17 cellular contexts compared by ENCODE assay signal in genomic region chr9:7592321-7593319, GRCh38.
DNase-seq lines count a peak whose midpoint lies in the region; TF ChIP-seq lines count a peak whose summit lies in the region.
"Had no signal": no experiment of that assay in that cellular context is flagged by ENCODE, and none has a peak within 500 bp of the region (broad histone marks: within the 10 kb centered on the region; RNA-seq: fewer than 3 reads in every experiment).

No MANE protein-coding gene starts in this region.

- H3K27me3 Mint-ChIP-seq in MCF 10A (ENCODE audit: insufficient read depth, unreplicated experiment) (no peaks in the 10 kb centered on the region), type B pancreatic cell (no peaks in the 10 kb centered on the region)
- H3K27me3 Mint-ChIP-seq: activated naive CD8-positive, alpha-beta T cell had no signal

- H3K27me3 ChIP-seq in breast epithelium (no peaks in the 10 kb centered on the region), hepatocyte (no peaks in the 10 kb centered on the region), MG63 (no peaks in the 10 kb centered on the region)

- no peaks in the 10 kb centered on the region for H3K79me2 ChIP-seq in hepatocyte

- DNase-seq in MCF 10A (ENCODE audit: unreplicated experiment) (peak; percentile 6), breast epithelium (ENCODE audit: low spot score in 2 of 2) (no peak), SKM-1 treated with dmso at 0.1 percent for 144 hours (lab: John Stamatoyannopoulos, UW; ENCODE audit: unreplicated experiment) (peak; percentile 10), hepatocyte (ENCODE audit: low spot score) (no peak), type B pancreatic cell (ENCODE audit: extremely low spot score, unreplicated experiment) (no peak), Kasumi-1 (lab: John Stamatoyannopoulos, UW) (no peak), MG63 (no peak)
- no peak for DNase-seq in activated CD4-positive, alpha-beta T cell treated with anti-CD3 and anti-CD28 coated beads, Interleukin-2, amount 50 U/mL, for 48 hours
- DNase-seq: CD8-positive, alpha-beta T cell; central memory CD4-positive, alpha-beta T cell; GDM1; left ventricle myocardium inferior; PC-9; stimulated activated naive CD8-positive, alpha-beta T cell treated with anti-CD3 and anti-CD28 coated beads, Interleukin-15, Interleukin-2, amounts not matched to agents 100 U/mL and 50 U/mL, for 24 hours had no signal

- POLR2A ChIA-PET in MCF 10A (lab: Yijun Ruan, JAX) = interaction anchor here (0.7 kb wide), 1 partner anchor 1619 kb away, joined by 3 read pairs; no protein-coding TSS in a partner anchor

- no peak overlapping the region for H2AFZ ChIP-seq in hepatocyte
- H2AFZ ChIP-seq: PC-9 had no signal

- H3K27ac ChIP-seq in breast epithelium (no peak overlapping the region), hepatocyte (no peak overlapping the region)
- H3K27ac ChIP-seq: A549, left ventricle myocardium inferior, PC-9 had no signal

- H4K20me1 ChIP-seq in hepatocyte (ENCODE audit: insufficient read depth, poor library complexity, severe bottlenecking) = no peaks in the 10 kb centered on the region

- TF ChIP-seq POLR2A in breast epithelium (IDR thresholded peaks at IDR 0.05) = no peak

- no peaks in the 10 kb centered on the region for H3K36me3 Mint-ChIP-seq in MCF 10A (ENCODE audit: insufficient read depth, unreplicated experiment)
- no peaks in the 10 kb centered on the region for H3K36me3 Mint-ChIP-seq in type B pancreatic cell
- H3K36me3 Mint-ChIP-seq: IgD-negative memory B cell had no signal

- H3K4me1 ChIP-seq in breast epithelium (no peaks in the 10 kb centered on the region), hepatocyte (ENCODE audit: insufficient read depth) (no peaks in the 10 kb centered on the region)
- H3K4me1 ChIP-seq: A549, left ventricle myocardium inferior had no signal

- peaks cover under 1% of the 10 kb centered on the region for H3K9me3 Mint-ChIP-seq in MCF 10A (ENCODE audit: unreplicated experiment)
- peaks cover 10% of the 10 kb centered on the region for H3K9me3 Mint-ChIP-seq in type B pancreatic cell

- intact Hi-C loops in MCF 10A (cut with micrococcal nuclease) = no loop called here
- intact Hi-C loops in breast epithelium (cut with DNase I; ENCODE audit: low total_unique reads) = no loop called here

- H3K36me3 ChIP-seq in breast epithelium (no peaks in the 10 kb centered on the region), hepatocyte (replicated peaks; ENCODE audit: insufficient read depth, low read depth) (no peaks in the 10 kb centered on the region), MG63 (no peaks in the 10 kb centered on the region)
- H3K36me3 ChIP-seq: left ventricle myocardium inferior had no signal

- BruUV-seq in MCF 10A (replicated peaks; lab: Mats Ljungman, UMichigan) = no TSS peak

- no peaks in the 10 kb centered on the region for H3K4me1 Mint-ChIP-seq in MCF 10A (ENCODE audit: insufficient read depth, unreplicated experiment)
- no peaks in the 10 kb centered on the region for H3K4me1 Mint-ChIP-seq in type B pancreatic cell (ENCODE audit: unreplicated experiment)
- H3K4me1 Mint-ChIP-seq: IgD-negative memory B cell had no signal

- H3K4me3 ChIP-seq in breast epithelium (no peak overlapping the region), hepatocyte (no peak overlapping the region), MG63 (no peak overlapping the region)
- H3K4me3 ChIP-seq: A549, left ventricle myocardium inferior, PC-9 had no signal

- H3K4me3 Mint-ChIP-seq in MCF 10A (ENCODE audit: unreplicated experiment) (no peak overlapping the region), type B pancreatic cell (no peak overlapping the region)
- H3K4me3 Mint-ChIP-seq: activated naive CD8-positive, alpha-beta T cell; CD8-positive, alpha-beta T cell; IgD-negative memory B cell had no signal

- H3K9me3 ChIP-seq in breast epithelium (peaks cover 0 to 21% of the 10 kb centered on the region in 2 donors), hepatocyte (ENCODE audit: low read depth) (no peaks in the 10 kb centered on the region), MG63 (no peaks in the 10 kb centered on the region)
- H3K9me3 ChIP-seq: A549 had no signal

- TF ChIP-seq CTCF in MCF 10A (IDR thresholded peaks at IDR 0.05; ENCODE audit: unreplicated experiment) (peak; percentile 22), breast epithelium (IDR thresholded peaks at IDR 0.05) (no peak), hepatocyte (IDR thresholded peaks at IDR 0.05; ENCODE audit: poor library complexity) (peak; percentile 27), type B pancreatic cell (conservative IDR thresholded peaks at IDR 0.05) (peak; percentile 64)

- CTCF ChIA-PET in MCF 10A (lab: Yijun Ruan, JAX) = interaction anchor here (0.6 to 1.2 kb wide), 5 partner anchors 11 to 1304 kb away, joined by 3 to 4 read pairs (median 3); no protein-coding TSS in a partner anchor

- H3K4me2 ChIP-seq in hepatocyte = no peak overlapping the region
- H3K4me2 ChIP-seq: A549, PC-9 had no signal

- no peaks in the 10 kb centered on the region for H3K9me2 ChIP-seq in hepatocyte (replicated peaks; ENCODE audit: insufficient read depth)

- 60% methylated on average over 10 of the region's 10 CpGs for WGBS in hepatocyte (ENCODE audit: low lambda C conversion rate, missing lambda C conversion rate)

- H3K27ac Mint-ChIP-seq in MCF 10A (ENCODE audit: low read depth, unreplicated experiment) = no peak overlapping the region
- H3K27ac Mint-ChIP-seq in type B pancreatic cell = no peak overlapping the region
- H3K27ac Mint-ChIP-seq: activated naive CD8-positive, alpha-beta T cell; CD8-positive, alpha-beta T cell; IgD-negative memory B cell had no signal

Comparison
In these comparisons a context has a peak if more than half of its experiments do, and no peak if none do; other contexts are left out.
1. DNase-seq: peak in MCF 10A (single experiment) and SKM-1 treated with dmso at 0.1 percent for 144 hours (single experiment); none in breast epithelium (0 of 2), hepatocyte (single experiment), type B pancreatic cell (single experiment), activated CD4-positive, alpha-beta T cell treated with anti-CD3 and anti-CD28 coated beads, Interleukin-2, amount 50 U/mL, for 48 hours (0 of 2), Kasumi-1 (0 of 2) and MG63 (single experiment).
2. CTCF ChIP-seq: peak in MCF 10A (single experiment), hepatocyte (single experiment) and type B pancreatic cell (single experiment); none in breast epithelium (0 of 3).